ENCODE assay signal across 22 cellular contexts in the genomic region with DNA sequence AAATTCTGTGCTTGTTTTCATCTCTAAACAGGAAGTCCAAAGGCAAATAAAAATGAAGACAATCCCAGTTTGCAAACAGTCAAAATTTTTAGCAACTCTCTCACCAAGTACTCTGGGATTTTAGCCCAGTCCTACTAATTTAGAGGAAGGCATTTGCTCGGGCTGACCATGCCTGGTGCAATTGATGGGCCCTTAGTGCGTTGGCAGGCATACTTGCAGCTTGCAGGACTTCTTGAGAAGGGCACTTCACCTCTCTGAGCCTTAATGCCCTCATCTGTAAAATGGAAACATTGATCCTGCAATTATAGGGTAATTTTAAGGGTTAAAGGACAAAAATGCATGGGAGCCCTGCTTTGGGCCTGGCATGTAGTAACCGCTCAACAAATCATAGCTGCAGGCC.
DNase-seq lines count a peak whose midpoint lies in the region; ATAC-seq and TF ChIP-seq lines count a peak whose summit lies in the region.
"Had no signal": no experiment of that assay in that cellular context is flagged by ENCODE, and none has a peak within 500 bp of the region (broad histone marks: within the 10 kb centered on the region; RNA-seq: fewer than 3 reads in every experiment).

No MANE protein-coding gene starts in this region.

- DNase-seq in activated effector memory CD4-positive, alpha-beta T cell treated with anti-CD3 and anti-CD28 coated beads, Interleukin-2, amount 50 U/mL, for 16 hours = peak; percentile 51
- DNase-seq in activated effector memory CD4-positive, alpha-beta T cell treated with Interleukin-2 at 50 U/mL for 16 hours = no peak
- DNase-seq in HFFc6 (no peak), epithelial cell of prostate (ENCODE audit: low read depth, low spot score) (no peak), smooth muscle cell (lab: John Stamatoyannopoulos, UW; ENCODE audit: unreplicated experiment) (no peak), DMS53 treated with DMSO at 0.1 percent for 48 hours (lab: John Stamatoyannopoulos, UW; ENCODE audit: unreplicated experiment) (no peak), NCI-H524 treated with DMSO at 0.1 percent for 48 hours (lab: John Stamatoyannopoulos, UW) (no peak)
- DNase-seq in activated CD4-positive, alpha-beta T cell treated with anti-CD3 and anti-CD28 coated beads for 36 hours = no peak
- DNase-seq: AML-193; Calu3; CD8-positive, alpha-beta memory T cell; DMS153; Karpas-422; NCI-H1694 treated with DMSO at 0.1 percent for 48 hours; NCI-H2081 treated with DMSO at 0.1 percent for 48 hours; NCI-H2171 treated with DMSO at 0.1 percent for 48 hours; NCI-H526 treated with DMSO at 0.1 percent for 48 hours; RPMI8226; SIG-M5; SK-N-SH had no signal

- CTCF ChIA-PET in activated CD4-positive, alpha-beta T cell treated with anti-CD3 and anti-CD28 coated beads for 36 hours (lab: Charles Lee) = interaction anchor here (0.6 to 0.7 kb wide), 3 partner anchors 24 to 506 kb away, joined by 3 read pairs; no protein-coding TSS in a partner anchor

- 93% methylated on average over 3 of the region's 3 CpGs for WGBS in smooth muscle cell (ENCODE audit: low lambda C conversion rate)

- no peak overlapping the region for H3K4me3 ChIP-seq in smooth muscle cell

- no peaks in the 10 kb centered on the region for H4K20me1 ChIP-seq in smooth muscle cell (ENCODE audit: low read depth)

- POLR2A ChIA-PET in activated CD4-positive, alpha-beta T cell treated with anti-CD3 and anti-CD28 coated beads for 36 hours (lab: Charles Lee) = interaction anchor here (0.6 kb wide), 1 partner anchor 247 kb away, joined by 5 read pairs; no protein-coding TSS in a partner anchor

- H3F3A ChIP-seq in smooth muscle cell (ENCODE audit: low read depth) = no peaks in the 10 kb centered on the region

- H3K4me2 ChIP-seq in smooth muscle cell = no peak overlapping the region

- H3K9me3 ChIP-seq in smooth muscle cell (replicated peaks; ENCODE audit: low read depth) = no peaks in the 10 kb centered on the region
- H3K9me3 ChIP-seq: SK-N-SH had no signal

- H3K27ac ChIP-seq in epithelial cell of prostate (peak overlapping the region; percentile 33), smooth muscle cell (ENCODE audit: low read depth) (peak overlapping the region; percentile 4)
- H3K27ac ChIP-seq: 22Rv1, C4-2B had no signal

- H3K4me3 Mint-ChIP-seq in HFFc6 = no peak overlapping the region
- no peak overlapping the region for H3K4me3 Mint-ChIP-seq in activated CD4-positive, alpha-beta T cell treated with anti-CD3 and anti-CD28 coated beads for 36 hours
- H3K4me3 Mint-ChIP-seq: CD8-positive, alpha-beta memory T cell had no signal

- H3K79me2 ChIP-seq in smooth muscle cell (ENCODE audit: low read depth) = no peaks in the 10 kb centered on the region

- H3K9ac ChIP-seq in smooth muscle cell (ENCODE audit: low read depth) = no peak overlapping the region
- H3K9ac ChIP-seq: SK-N-SH had no signal

- peaks cover 4% of the 10 kb centered on the region for H3K4me1 ChIP-seq in smooth muscle cell (ENCODE audit: low read depth)

- no peaks in the 10 kb centered on the region for H3K36me3 ChIP-seq in smooth muscle cell (ENCODE audit: low read depth)

- no peak for ATAC-seq in activated CD4-positive, alpha-beta T cell treated with anti-CD3 and anti-CD28 coated beads for 36 hours

- peaks cover 42% of the 10 kb centered on the region for H3K4me1 Mint-ChIP-seq in HFFc6 (ENCODE audit: low read depth)
- H3K4me1 Mint-ChIP-seq in activated CD4-positive, alpha-beta T cell treated with anti-CD3 and anti-CD28 coated beads for 36 hours = peaks cover 18% of the 10 kb centered on the region
- H3K4me1 Mint-ChIP-seq: CD8-positive, alpha-beta memory T cell had no signal

- no peak for TF ChIP-seq CTCF in HFFc6 (IDR thresholded peaks at IDR 0.05)
- TF ChIP-seq CTCF in smooth muscle cell (IDR thresholded peaks at IDR 0.05; ENCODE audit: borderline replicate concordance, insufficient read depth, poor library complexity, severe bottlenecking) = no peak

- H3K27me3 ChIP-seq in smooth muscle cell (ENCODE audit: low read depth) = no peaks in the 10 kb centered on the region

- no peaks in the 10 kb centered on the region for H3K36me3 Mint-ChIP-seq in HFFc6 (ENCODE audit: low read depth)
- no peaks in the 10 kb centered on the region for H3K36me3 Mint-ChIP-seq in activated CD4-positive, alpha-beta T cell treated with anti-CD3 and anti-CD28 coated beads for 36 hours (ENCODE audit: low read depth)
- H3K36me3 Mint-ChIP-seq: CD8-positive, alpha-beta memory T cell had no signal

- no peaks in the 10 kb centered on the region for H3K9me3 Mint-ChIP-seq in HFFc6
- H3K9me3 Mint-ChIP-seq in activated CD4-positive, alpha-beta T cell treated with anti-CD3 and anti-CD28 coated beads for 36 hours (ENCODE audit: low read depth) = no peaks in the 10 kb centered on the region
- H3K9me3 Mint-ChIP-seq: CD8-positive, alpha-beta memory T cell had no signal

- intact Hi-C loops in activated CD4-positive, alpha-beta T cell treated with anti-CD3 and anti-CD28 coated beads for 36 hours (cut with DNase I, micrococcal nuclease) = no loop called here

- H3K27me3 Mint-ChIP-seq in HFFc6 (ENCODE audit: insufficient read depth) = peaks cover 3% of the 10 kb centered on the region; the same call in 1 of the 2 replicates
- peaks cover under 1% of the 10 kb centered on the region for H3K27me3 Mint-ChIP-seq in activated CD4-positive, alpha-beta T cell treated with anti-CD3 and anti-CD28 coated beads for 36 hours

- peak overlapping the region; percentile 62 for H3K27ac Mint-ChIP-seq in HFFc6
- H3K27ac Mint-ChIP-seq in activated CD4-positive, alpha-beta T cell treated with anti-CD3 and anti-CD28 coated beads for 36 hours = no peak overlapping the region

- no peak overlapping the region for H2AFZ ChIP-seq in smooth muscle cell (ENCODE audit: low read depth)
